In genomic region chr22:17366830-17367229, GRCh38 we compare ENCODE assay signal across 9 cellular contexts. TPM values are rescaled to one million over a fixed set of nuclear protein-coding genes. Genes with fewer than 3 reads are reported as not detected.
DNase-seq lines count a peak whose midpoint lies in the region; ATAC-seq and TF ChIP-seq lines count a peak whose summit lies in the region.
"Had no signal": no experiment of that assay in that cellular context is flagged by ENCODE, and none has a peak within 500 bp of the region (broad histone marks: within the 10 kb centered on the region; RNA-seq: fewer than 3 reads in every experiment).

No MANE protein-coding gene starts in this region.

- intact Hi-C loops in activated CD8-positive, alpha-beta T cell treated with anti-CD3 and anti-CD28 coated beads for 36 hours (cut with micrococcal nuclease): no loop called here
- intact Hi-C loops in CD14-positive monocyte (cut with micrococcal nuclease): no loop called here

- POLR2A ChIA-PET in activated CD8-positive, alpha-beta T cell treated with anti-CD3 and anti-CD28 coated beads for 36 hours (lab: Charles Lee): no interaction called here

- no peak overlapping the region for H3K4me3 Mint-ChIP-seq in activated CD8-positive, alpha-beta T cell treated with anti-CD3 and anti-CD28 coated beads for 36 hours
- peak overlapping the region in 1 of 2 donors; percentile 87 for H3K4me3 Mint-ChIP-seq in CD14-positive monocyte

- H3K9me3 Mint-ChIP-seq in activated CD8-positive, alpha-beta T cell treated with anti-CD3 and anti-CD28 coated beads for 36 hours: no peaks in the 10 kb centered on the region
- H3K9me3 Mint-ChIP-seq in CD14-positive monocyte: peaks cover 0 to 21% (median 7%) of the 10 kb centered on the region in 7 donors
- H3K9me3 Mint-ChIP-seq: CD8-positive, alpha-beta memory T cell had no signal

- no peak overlapping the region for H3K27ac Mint-ChIP-seq in activated CD8-positive, alpha-beta T cell treated with anti-CD3 and anti-CD28 coated beads for 36 hours
- no peak overlapping the region for H3K27ac Mint-ChIP-seq in CD14-positive monocyte

- TF ChIP-seq CTCF in activated CD8-positive, alpha-beta T cell treated with anti-CD3 and anti-CD28 coated beads for 36 hours (IDR thresholded peaks at IDR 0.05): peak; percentile 30
- TF ChIP-seq CTCF in CD14-positive monocyte (IDR thresholded peaks at IDR 0.05): no peak

- ATAC-seq in activated CD8-positive, alpha-beta T cell treated with anti-CD3 and anti-CD28 coated beads for 36 hours: peak; percentile 75

- peaks cover 46% of the 10 kb centered on the region for H3K27me3 Mint-ChIP-seq in activated CD8-positive, alpha-beta T cell treated with anti-CD3 and anti-CD28 coated beads for 36 hours
- H3K27me3 Mint-ChIP-seq in CD14-positive monocyte (ENCODE audit: low read depth in 3 of 3): peaks cover 68 to 78% (median 69%) of the 10 kb centered on the region in 3 donors

- H3K4me1 Mint-ChIP-seq in activated CD8-positive, alpha-beta T cell treated with anti-CD3 and anti-CD28 coated beads for 36 hours (ENCODE audit: low read depth): peaks cover 19% of the 10 kb centered on the region
- H3K4me1 Mint-ChIP-seq in CD14-positive monocyte: peaks cover 22% of the 10 kb centered on the region

- CTCF ChIA-PET in activated CD8-positive, alpha-beta T cell treated with anti-CD3 and anti-CD28 coated beads for 36 hours (lab: Charles Lee): interaction anchor here (0.7 to 2.0 kb wide), 5 partner anchors 9 to 293 kb away, joined by 3 to 6 read pairs (median 3); no protein-coding TSS in a partner anchor

- DNase-seq in activated T-cell treated with anti-CD3 and anti-CD28 coated beads for 24 hours (ENCODE audit: low read depth) (peak; percentile 8), hypothalamus (lab: John Stamatoyannopoulos, UW) (peak in 29 of 51 donors; percentile 4 to 69 (median 29)), CD14-positive monocyte (ENCODE audit: low spot score) (no peak), NCI-H2171 (lab: John Stamatoyannopoulos, UW) (no peak), NCI-H2107 treated with DMSO at 0.1 percent for 48 hours (lab: John Stamatoyannopoulos, UW; ENCODE audit: unreplicated experiment) (no peak)
- no peak for DNase-seq in activated T-cell treated with anti-CD3 and anti-CD28 coated beads, Interleukin-2, amount 50 U/mL, for 1 hour
- peak; percentile 64 for DNase-seq in activated CD8-positive, alpha-beta T cell treated with anti-CD3 and anti-CD28 coated beads for 36 hours
- peak; percentile 63 for DNase-seq in stimulated activated CD8-positive, alpha-beta memory T cell treated with anti-CD3 and anti-CD28 coated beads, Interleukin-4, amount 100 ng/mL, for 48 hours

- no peaks in the 10 kb centered on the region for H3K36me3 Mint-ChIP-seq in activated CD8-positive, alpha-beta T cell treated with anti-CD3 and anti-CD28 coated beads for 36 hours (ENCODE audit: low read depth)
- H3K36me3 Mint-ChIP-seq in CD14-positive monocyte: peaks cover 0 to 7% of the 10 kb centered on the region in 2 donors

RNA-seq across cellular contexts. Expression of gene CECR2, which starts 2.4 kb away (rescaled TPM):
- total RNA-seq in activated CD8-positive, alpha-beta T cell treated with anti-CD3 and anti-CD28 coated beads for 36 hours: under 1 TPM; 0.11 to 0.16 TPM
- under 1 TPM; 0.02 to 0.24 TPM for polyA plus RNA-seq in CD14-positive monocyte
- total RNA-seq: CD8-positive, alpha-beta memory T cell had no signal
- polyA plus RNA-seq: CD8-positive, alpha-beta memory T cell had no signal

Comparison
In these comparisons a context has a peak if more than half of its experiments do, and no peak if none do; other contexts are left out.
1. DNase-seq: peak in activated T-cell treated with anti-CD3 and anti-CD28 coated beads for 24 hours (single experiment), activated CD8-positive, alpha-beta T cell treated with anti-CD3 and anti-CD28 coated beads for 36 hours (single experiment), hypothalamus (29 of 51) and stimulated activated CD8-positive, alpha-beta memory T cell treated with anti-CD3 and anti-CD28 coated beads, Interleukin-4, amount 100 ng/mL, for 48 hours (single experiment); none in activated T-cell treated with anti-CD3 and anti-CD28 coated beads, Interleukin-2, amount 50 U/mL, for 1 hour (single experiment), CD14-positive monocyte (single experiment), NCI-H2171 (single experiment) and NCI-H2107 treated with DMSO at 0.1 percent for 48 hours (single experiment).